ENCODE assay signal across 17 cellular contexts in the genomic region with DNA sequence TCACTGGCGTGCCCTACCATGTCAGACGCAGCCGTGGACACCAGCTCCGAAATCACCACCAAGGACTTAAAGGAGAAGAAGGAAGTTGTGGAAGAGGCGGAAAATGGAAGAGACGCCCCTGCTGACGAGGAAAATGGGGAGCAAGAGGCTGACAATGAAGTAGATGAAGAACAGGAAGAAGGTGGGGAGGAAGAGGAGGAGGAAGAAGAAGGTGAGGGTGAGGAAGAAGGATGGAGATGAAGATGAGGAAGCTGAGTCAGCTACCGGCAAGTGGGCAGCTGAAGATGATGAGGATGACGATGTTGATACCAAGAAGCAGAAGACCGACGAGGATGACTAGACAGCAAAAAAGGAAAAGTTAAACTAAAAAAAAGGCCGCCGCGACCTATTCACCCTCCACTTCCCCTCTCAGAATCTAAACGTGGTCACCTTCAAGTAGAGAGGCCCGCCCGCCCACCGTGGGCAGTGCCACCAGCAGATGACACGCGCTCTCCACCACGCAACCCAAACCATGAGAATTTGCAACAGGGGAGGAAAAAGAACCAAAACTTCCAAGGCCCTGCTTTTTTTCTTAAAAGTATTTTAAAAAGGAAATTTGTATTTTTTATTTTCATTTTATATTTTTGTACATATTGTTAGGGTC. TPM values are rescaled to one million over a fixed set of nuclear protein-coding genes. Genes with fewer than 3 reads are reported as not detected.
A peak's percentile ranks its signal among the peaks of the same experiment; 100 is the strongest.
DNase-seq lines count a peak whose midpoint lies in the region; ATAC-seq and TF ChIP-seq lines count a peak whose summit lies in the region.
"Had no signal": no experiment of that assay in that cellular context is flagged by ENCODE, and none has a peak within 500 bp of the region (broad histone marks: within the 10 kb centered on the region; RNA-seq: fewer than 3 reads in every experiment).

No MANE protein-coding gene starts in this region.

- ATAC-seq in stimulated activated naive CD8-positive, alpha-beta T cell treated with anti-CD3 and anti-CD28 coated beads, Interleukin-15, Interleukin-2, amounts not matched to agents 100 U/mL and 50 U/mL, for 24 hours: no peak
- no peak for ATAC-seq in left lobe of liver

- no peak overlapping the region for H3K9ac ChIP-seq in endodermal cell (ENCODE audit: extremely low read depth, low read length, poor library complexity, severe bottlenecking)

- 94 to 97% methylated on average over 7 to 20 of the region's 21 CpGs for WGBS in endodermal cell (ENCODE audit: insufficient coverage in 1 of 2, insufficient read length in 1 of 2), 2 experiments

- H3K4me3 ChIP-seq in NB4 (ENCODE audit: low read depth, low read length) (no peak overlapping the region), endodermal cell (ENCODE audit: low read length) (no peak overlapping the region)
- H3K4me3 ChIP-seq: prostate gland, SJSA1, testis had no signal

- peak overlapping the region; percentile 42 for H3K4me3 Mint-ChIP-seq in activated naive CD4-positive, alpha-beta T cell treated with anti-CD3 and anti-CD28 coated beads, Interleukin-2, amount 50 U/mL, for 24 hours
- no peak overlapping the region for H3K4me3 Mint-ChIP-seq in activated naive CD4-positive, alpha-beta T cell treated with anti-CD3 and anti-CD28 coated beads, Interleukin-2, amount 10 ng/mL, durations not matched to agents 7 days and 5 days
- no peak overlapping the region for H3K4me3 Mint-ChIP-seq in endodermal cell
- H3K4me3 Mint-ChIP-seq: nephron; T-helper 1 cell treated with Interleukin-12 subunit alpha and Interleukin-12 subunit beta and Interleukin-4 antibody, amounts not matched to agents 30 μg/mL and 1 μg/mL, for 36 hours had no signal

- peaks cover 14% of the 10 kb centered on the region for H3K36me3 ChIP-seq in endodermal cell (ENCODE audit: control insufficient read depth, insufficient read depth, low read length)
- H3K36me3 ChIP-seq: prostate gland had no signal

- H3K27ac ChIP-seq in endodermal cell (ENCODE audit: low read depth, low read length): no peak overlapping the region
- H3K27ac ChIP-seq: epithelial cell of prostate, prostate gland, SJSA1, testis had no signal

- no peaks in the 10 kb centered on the region for H3K9me3 Mint-ChIP-seq in activated naive CD4-positive, alpha-beta T cell treated with anti-CD3 and anti-CD28 coated beads, Interleukin-2, amount 50 U/mL, for 24 hours
- H3K9me3 Mint-ChIP-seq in activated naive CD4-positive, alpha-beta T cell treated with anti-CD3 and anti-CD28 coated beads, Interleukin-2, amount 10 ng/mL, durations not matched to agents 7 days and 5 days: no peaks in the 10 kb centered on the region
- no peaks in the 10 kb centered on the region for H3K9me3 Mint-ChIP-seq in endodermal cell
- H3K9me3 Mint-ChIP-seq: nephron; T-helper 1 cell treated with Interleukin-12 subunit alpha and Interleukin-12 subunit beta and Interleukin-4 antibody, amounts not matched to agents 30 μg/mL and 1 μg/mL, for 36 hours had no signal

- no peaks in the 10 kb centered on the region for H3K27me3 ChIP-seq in endodermal cell (ENCODE audit: control insufficient read depth, insufficient read depth, low read length, poor library complexity, severe bottlenecking)
- H3K27me3 ChIP-seq: SJSA1, testis had no signal

- H3K9me3 ChIP-seq in endodermal cell (ENCODE audit: control insufficient read depth, low read length): no peaks in the 10 kb centered on the region
- H3K9me3 ChIP-seq: prostate gland, SJSA1, testis had no signal

- CTCF ChIA-PET in activated naive CD4-positive, alpha-beta T cell treated with anti-CD3 and anti-CD28 coated beads, Interleukin-2, amount 10 ng/mL, durations not matched to agents 7 days and 5 days (lab: Charles Lee): no interaction called here

- H3K4me1 Mint-ChIP-seq in activated naive CD4-positive, alpha-beta T cell treated with anti-CD3 and anti-CD28 coated beads, Interleukin-2, amount 50 U/mL, for 24 hours: peaks cover 25% of the 10 kb centered on the region
- peaks cover 7% of the 10 kb centered on the region for H3K4me1 Mint-ChIP-seq in activated naive CD4-positive, alpha-beta T cell treated with anti-CD3 and anti-CD28 coated beads, Interleukin-2, amount 10 ng/mL, durations not matched to agents 7 days and 5 days
- H3K4me1 Mint-ChIP-seq in endodermal cell: no peaks in the 10 kb centered on the region
- H3K4me1 Mint-ChIP-seq: nephron had no signal

- TF ChIP-seq POLR2A in NB4 (IDR thresholded peaks at IDR 0.05; ENCODE audit: extremely low read depth, insufficient read length): no peak

- TF ChIP-seq CTCF in NB4 (IDR thresholded peaks at IDR 0.05; ENCODE audit: low read depth, low read length) (no peak), endodermal cell (conservative IDR thresholded peaks at IDR 0.05) (no peak)

- no peaks in the 10 kb centered on the region for H3K27me3 Mint-ChIP-seq in activated naive CD4-positive, alpha-beta T cell treated with anti-CD3 and anti-CD28 coated beads, Interleukin-2, amount 50 U/mL, for 24 hours
- H3K27me3 Mint-ChIP-seq in activated naive CD4-positive, alpha-beta T cell treated with anti-CD3 and anti-CD28 coated beads, Interleukin-2, amount 10 ng/mL, durations not matched to agents 7 days and 5 days: no peaks in the 10 kb centered on the region
- H3K27me3 Mint-ChIP-seq in endodermal cell (ENCODE audit: insufficient read depth): no peaks in the 10 kb centered on the region

- H3K36me3 Mint-ChIP-seq in activated naive CD4-positive, alpha-beta T cell treated with anti-CD3 and anti-CD28 coated beads, Interleukin-2, amount 50 U/mL, for 24 hours: peaks cover 5% of the 10 kb centered on the region
- peaks cover 28% of the 10 kb centered on the region for H3K36me3 Mint-ChIP-seq in activated naive CD4-positive, alpha-beta T cell treated with anti-CD3 and anti-CD28 coated beads, Interleukin-2, amount 10 ng/mL, durations not matched to agents 7 days and 5 days
- H3K36me3 Mint-ChIP-seq in endodermal cell (ENCODE audit: low read depth): peaks cover 48% of the 10 kb centered on the region

- H3K4me1 ChIP-seq in endodermal cell (ENCODE audit: control insufficient read depth, insufficient read depth, low read length): no peaks in the 10 kb centered on the region
- H3K4me1 ChIP-seq: prostate gland, SJSA1, testis had no signal

- peak overlapping the region; percentile 82 for H3K27ac Mint-ChIP-seq in activated naive CD4-positive, alpha-beta T cell treated with anti-CD3 and anti-CD28 coated beads, Interleukin-2, amount 50 U/mL, for 24 hours
- no peak overlapping the region for H3K27ac Mint-ChIP-seq in activated naive CD4-positive, alpha-beta T cell treated with anti-CD3 and anti-CD28 coated beads, Interleukin-2, amount 10 ng/mL, durations not matched to agents 7 days and 5 days
- peak overlapping the region; percentile 62 for H3K27ac Mint-ChIP-seq in endodermal cell
- H3K27ac Mint-ChIP-seq: T-helper 1 cell treated with Interleukin-12 subunit alpha and Interleukin-12 subunit beta and Interleukin-4 antibody, amounts not matched to agents 30 μg/mL and 1 μg/mL, for 36 hours had no signal

- DNase-seq in activated naive CD4-positive, alpha-beta T cell treated with anti-CD3 and anti-CD28 coated beads, Interleukin-2, amount 10 ng/mL, durations not matched to agents 7 days and 5 days: no peak
- DNase-seq in NB4 (ENCODE audit: low read depth): peak; percentile 8
- no peak for DNase-seq in endodermal cell
- DNase-seq in stimulated activated naive CD8-positive, alpha-beta T cell treated with anti-CD3 and anti-CD28 coated beads, Interleukin-15, Interleukin-2, amounts not matched to agents 100 U/mL and 50 U/mL, for 24 hours: peak; percentile 42
- DNase-seq in left lobe of liver (ENCODE audit: low spot score): no peak
- DNase-seq in OCI-M2 (lab: John Stamatoyannopoulos, UW; ENCODE audit: unreplicated experiment): no peak
- DNase-seq: activated CD8-positive, alpha-beta memory T cell treated with anti-CD3 and anti-CD28 coated beads, Interleukin-2, amount 50 U/mL, for 4 hours; DMS79 treated with DMSO at 0.1 percent for 48 hours; H7; small intestine; testis had no signal

RNA-seq across cellular contexts. Expression of a gene that starts 13.2 kb away (rescaled TPM):
- total RNA-seq in endodermal cell (10 to 100 TPM; 39.0 to 40.8 TPM), left lobe of liver (29.8 TPM)
- 16.8 TPM for polyA plus RNA-seq in endodermal cell (2013, experiment 1 of 2)
- 20.9 TPM for polyA plus RNA-seq in endodermal cell (2013, experiment 2 of 2)

Comparison
In these comparisons a context has a peak if more than half of its experiments do, and no peak if none do; other contexts are left out.
1. DNase-seq: peak in NB4 (single experiment) and stimulated activated naive CD8-positive, alpha-beta T cell treated with anti-CD3 and anti-CD28 coated beads, Interleukin-15, Interleukin-2, amounts not matched to agents 100 U/mL and 50 U/mL, for 24 hours (single experiment); none in activated naive CD4-positive, alpha-beta T cell treated with anti-CD3 and anti-CD28 coated beads, Interleukin-2, amount 10 ng/mL, durations not matched to agents 7 days and 5 days (single experiment), endodermal cell (single experiment), left lobe of liver (single experiment) and OCI-M2 (single experiment).